26 cellular contexts compared by ENCODE assay signal in genomic region chr2:136502660-136503059, GRCh38.
DNase-seq lines count a peak whose midpoint lies in the region; ATAC-seq and TF ChIP-seq lines count a peak whose summit lies in the region.
"Had no signal": no experiment of that assay in that cellular context is flagged by ENCODE, and none has a peak within 500 bp of the region (broad histone marks: within the 10 kb centered on the region; RNA-seq: fewer than 3 reads in every experiment).

No MANE protein-coding gene starts in this region.

- no peak overlapping the region for H2BK120ac ChIP-seq in mesendoderm (ENCODE audit: low read depth, low read length)

- H2BK15ac ChIP-seq in mesendoderm (replicated peaks; ENCODE audit: low read depth), result no peak overlapping the region

- no peaks in the 10 kb centered on the region for H3K36me3 Mint-ChIP-seq in Calu3 (ENCODE audit: insufficient read depth, unreplicated experiment)
- H3K36me3 Mint-ChIP-seq: CD14-positive monocyte; CD4-positive, alpha-beta memory T cell; CD4-positive, CD25-positive, alpha-beta regulatory T cell; CD8-positive, alpha-beta memory T cell had no signal

- TF ChIP-seq CTCF in RWPE1 (conservative IDR thresholded peaks at IDR 0.05; ENCODE audit: low read depth) (no peak), Calu3 (IDR thresholded peaks at IDR 0.05; ENCODE audit: unreplicated experiment) (no peak)

- H3K4me3 Mint-ChIP-seq in Calu3 (ENCODE audit: low read depth, unreplicated experiment), result no peak overlapping the region
- H3K4me3 Mint-ChIP-seq: CD14-positive monocyte; CD4-positive, alpha-beta memory T cell; CD4-positive, CD25-positive, alpha-beta regulatory T cell; CD8-positive, alpha-beta memory T cell had no signal

- no peak overlapping the region for H3K27ac Mint-ChIP-seq in Calu3 (ENCODE audit: unreplicated experiment)
- H3K27ac Mint-ChIP-seq: CD14-positive monocyte; CD4-positive, alpha-beta memory T cell; CD4-positive, CD25-positive, alpha-beta regulatory T cell; CD8-positive, alpha-beta memory T cell had no signal

- no peak overlapping the region for H3K18ac ChIP-seq in mesendoderm (ENCODE audit: low read length)

- H4K5ac ChIP-seq in mesendoderm (ENCODE audit: low read length), result no peak overlapping the region

- H4K8ac ChIP-seq in mesendoderm (ENCODE audit: low read depth, low read length), result no peak overlapping the region

- H3K4me1 Mint-ChIP-seq in Calu3 (ENCODE audit: low read depth, unreplicated experiment), result no peaks in the 10 kb centered on the region
- H3K4me1 Mint-ChIP-seq: CD14-positive monocyte; CD4-positive, alpha-beta memory T cell; CD4-positive, CD25-positive, alpha-beta regulatory T cell; CD8-positive, alpha-beta memory T cell had no signal

- H3K23ac ChIP-seq in mesendoderm (ENCODE audit: low read length), result peak overlapping the region; percentile 38

- DNase-seq in mesendoderm, result no peak
- no peak for DNase-seq in germinal center (ENCODE audit: low spot score)
- no peak for DNase-seq in RWPE1 (ENCODE audit: low spot score)
- no peak for DNase-seq in COR-L47 (lab: John Stamatoyannopoulos, UW)
- DNase-seq in Calu3, result no peak
- DNase-seq: 8988T; ACHN; BE2C; C1 segment of cervical spinal cord; Caco-2; CD4-positive, alpha-beta memory T cell; CD4-positive, CD25-positive, alpha-beta regulatory T cell; CD8-positive, alpha-beta memory T cell; DMS 273 treated with DMSO at 0.1 percent for 48 hours; DMS153; DMS53; DMS79; DND-41; EL; GDM1 had no signal

- ATAC-seq in GM18861 (IDR thresholded peaks at IDR 0.05; ENCODE audit: unreplicated experiment) (peak; percentile 50), HG02938 (IDR thresholded peaks at IDR 0.05; ENCODE audit: unreplicated experiment) (peak; percentile 74), HG03354 (IDR thresholded peaks at IDR 0.05; ENCODE audit: poor library complexity, severe bottlenecking, unreplicated experiment) (peak; percentile 63)
- ATAC-seq: GM12878 had no signal

- no peak overlapping the region for H3K4me3 ChIP-seq in mesendoderm (ENCODE audit: low read length)
- H3K4me3 ChIP-seq: BLaER1, GM12878 had no signal

- POLR2A ChIA-PET in RWPE1 (lab: Yijun Ruan, JAX; ENCODE audit: low non-redundant PET), result no interaction called here

- intact Hi-C loops in Calu3 (cut with micrococcal nuclease; ENCODE audit: unreplicated experiment), result no loop called here

- no peak overlapping the region for H3K4me2 ChIP-seq in mesendoderm (ENCODE audit: low read length)
- H3K4me2 ChIP-seq: BLaER1 had no signal

- H3K79me1 ChIP-seq in mesendoderm (ENCODE audit: low read length), result no peaks in the 10 kb centered on the region

- no peaks in the 10 kb centered on the region for H3K27me3 ChIP-seq in mesendoderm (ENCODE audit: insufficient read depth, low read length, poor library complexity)
- H3K27me3 ChIP-seq: BE2C, BLaER1 had no signal

- no peaks in the 10 kb centered on the region for H3K36me3 ChIP-seq in mesendoderm (ENCODE audit: control insufficient read depth, insufficient read depth, low read length)
- H3K36me3 ChIP-seq: BE2C, BLaER1 had no signal

- CTCF ChIA-PET in RWPE1 (lab: Yijun Ruan, JAX) (no interaction called here), Calu3 (lab: Charles Lee) (no interaction called here)

- no TSS peak for BruUV-seq in Calu3 (replicated peaks; lab: Mats Ljungman, UMichigan)

- H3K27ac ChIP-seq in mesendoderm (ENCODE audit: low read depth, low read length) (no peak overlapping the region), RWPE1 (no peak overlapping the region)
- H3K27ac ChIP-seq: BLaER1 had no signal

- no peak overlapping the region for H3K56ac ChIP-seq in mesendoderm (ENCODE audit: low read length)

- H3K79me2 ChIP-seq in mesendoderm (ENCODE audit: control insufficient read depth, insufficient read depth, low read length), result no peaks in the 10 kb centered on the region

- no peak overlapping the region for H3K9ac ChIP-seq in mesendoderm (ENCODE audit: low read length)
- H3K9ac ChIP-seq: BLaER1 had no signal

- no peaks in the 10 kb centered on the region for H3K4me1 ChIP-seq in mesendoderm (ENCODE audit: control insufficient read depth, low read depth, low read length)
- H3K4me1 ChIP-seq: BE2C, BLaER1, Caco-2 had no signal

- no peak overlapping the region for H2AK5ac ChIP-seq in mesendoderm (ENCODE audit: low read length)

- no peaks in the 10 kb centered on the region for H3K27me3 Mint-ChIP-seq in Calu3 (ENCODE audit: unreplicated experiment)

- no peaks in the 10 kb centered on the region for H3K9me3 Mint-ChIP-seq in Calu3 (ENCODE audit: low read depth, unreplicated experiment)
- H3K9me3 Mint-ChIP-seq: CD14-positive monocyte; CD8-positive, alpha-beta memory T cell had no signal

- H2BK5ac ChIP-seq in mesendoderm (ENCODE audit: low read length), result no peak overlapping the region

- H3K4ac ChIP-seq in mesendoderm (ENCODE audit: low read depth, low read length), result no peak overlapping the region
